In genomic region chr5:97142521-97143254, GRCh38 we compare ENCODE assay signal across 1 cellular context.
TF ChIP-seq lines count a peak whose summit lies in the region.

LIX1 (minus strand) TSS chr5:97142611; CDS start chr5:97142576, 35 bp downstream.

TF ChIP-seq in HEK293, 187 proteins besides CTCF, POLR2A, EP300 and RAD21 (continued from another document):
- TF ChIP-seq ZBTB44 (tag by site-specific recombination; IDR thresholded peaks at IDR 0.05) (peak; percentile 43; the same call in 1 of the 2 replicates), IKZF3 (tag by site-specific recombination; IDR thresholded peaks at IDR 0.05) (peak; percentile 56; the same call in 1 of the 2 replicates), ZNF449 (tag by site-specific recombination; IDR thresholded peaks at IDR 0.05) (no peak), ZNF366 (tag by site-specific recombination; conservative IDR thresholded peaks at IDR 0.05) (0 out of 2 replicates have a peak, but pooled peaks have one; percentile 40), ZNF654 (tag by site-specific recombination; IDR thresholded peaks at IDR 0.05; ENCODE audit: low read depth) (peak; percentile 75), ZNF24 (tag by site-specific recombination; IDR thresholded peaks at IDR 0.05) (no peak)
TF ChIP-seq in HEK293: peak in this region for 12.
